Comparison of ENCODE assay signal across 8 cellular contexts in genomic region chr11:61392991-61393595, GRCh38. TPM values are rescaled to one million over a fixed set of nuclear protein-coding genes. Genes with fewer than 3 reads are reported as not detected.
DNase-seq lines count a peak whose midpoint lies in the region; ATAC-seq, FAIRE-seq and TF ChIP-seq lines count a peak whose summit lies in the region.

No MANE protein-coding gene starts in this region.

- H3K36me3 ChIP-seq in BLaER1 treated with 17β-estradiol and CSF1 and Interleukin-3, amounts not matched to agents 10 nM and 100 nM: peaks cover 0 to 32% (median 4%) of the 10 kb centered on the region in 11 experiments; a peak in 13 of 22 replicates
- H3K36me3 ChIP-seq in SJSA1: peaks cover 31% of the 10 kb centered on the region
- peaks cover 30% of the 10 kb centered on the region for H3K36me3 ChIP-seq in mesodermal cell (ENCODE audit: control insufficient read depth, insufficient read depth, low read length)
- no peaks in the 10 kb centered on the region for H3K36me3 ChIP-seq in uterus

- WGBS in mesodermal cell (ENCODE audit: insufficient coverage in 2 of 2), 2 experiments: 9 to 17% methylated on average over 5 to 8 of the region's 15 CpGs

- H3K27me3 ChIP-seq in BLaER1 treated with 17β-estradiol and CSF1 and Interleukin-3, amounts not matched to agents 10 nM and 100 nM: peaks cover 16 to 33% (median 30%) of the 10 kb centered on the region in 11 experiments
- H3K27me3 ChIP-seq in SJSA1 (replicated peaks) (no peaks in the 10 kb centered on the region), dorsolateral prefrontal cortex (no peaks in the 10 kb centered on the region), uterus (no peaks in the 10 kb centered on the region)

- peaks cover 10 to 18% (median 16%) of the 10 kb centered on the region in 10 experiments; a peak in 18 of 20 replicates for H3K4me1 ChIP-seq in BLaER1 treated with 17β-estradiol and CSF1 and Interleukin-3, amounts not matched to agents 10 nM and 100 nM
- H3K4me1 ChIP-seq in SJSA1 (replicated peaks) (peaks cover 7% of the 10 kb centered on the region), mesodermal cell (ENCODE audit: control insufficient read depth, insufficient read depth, low read length, poor library complexity, severe bottlenecking) (peaks cover 5% of the 10 kb centered on the region), uterus (peaks cover 0 to 7% of the 10 kb centered on the region in 2 donors)

- no peak for TF ChIP-seq POLR2A in uterus (IDR thresholded peaks at IDR 0.05)

- peak overlapping the region in 10 of 11 experiments; percentile 60 to 80 (median 68); a peak in 15 of 22 replicates for H3K9ac ChIP-seq in BLaER1 treated with 17β-estradiol and CSF1 and Interleukin-3, amounts not matched to agents 10 nM and 100 nM

- peak; percentile 44 for FAIRE-seq in GM19239 (lab: Jason Lieb, UNC)

- H4K20me1 ChIP-seq in BLaER1 treated with 17β-estradiol and CSF1 and Interleukin-3, amounts not matched to agents 10 nM and 100 nM: no peaks in the 10 kb centered on the region

- peak overlapping the region in 5 of 11 experiments; percentile 18 to 74 (median 67); a peak in 6 of 22 replicates for H3K27ac ChIP-seq in BLaER1 treated with 17β-estradiol and CSF1 and Interleukin-3, amounts not matched to agents 10 nM and 100 nM
- H3K27ac ChIP-seq in SJSA1 (no peak overlapping the region), dorsolateral prefrontal cortex (peak overlapping the region in 48 of 59 donors; percentile 9 to 91 (median 74)), mesodermal cell (ENCODE audit: low read depth, low read length, severe bottlenecking) (no peak overlapping the region), uterus (peak overlapping the region; percentile 62 to 76)

- TF ChIP-seq CTCF in dorsolateral prefrontal cortex (IDR thresholded peaks at IDR 0.05 in 54 of 56, conservative IDR thresholded peaks at IDR 0.05 in 2 of 56; ENCODE audit: low read depth in 1 of 56, partially characterized antibody in 56 of 56): peak in 9 of 56 donors; percentile 6 to 28 (median 14)
- no peak for TF ChIP-seq CTCF in uterus (IDR thresholded peaks at IDR 0.05)

- H3K4me3 ChIP-seq in BLaER1 treated with 17β-estradiol and CSF1 and Interleukin-3, amounts not matched to agents 10 nM and 100 nM: peak overlapping the region; percentile 52 to 76 (median 62)
- H3K4me3 ChIP-seq in SJSA1 (peak overlapping the region; percentile 56), dorsolateral prefrontal cortex (peak overlapping the region; percentile 48 to 90 (median 80)), mesodermal cell (ENCODE audit: extremely low read depth, insufficient read depth, low read length, poor library complexity, severe bottlenecking) (peak overlapping the region; percentile 73), uterus (peak overlapping the region; percentile 46 to 48)

- DNase-seq in GM19239 (ENCODE audit: insufficient read length, low spot score): peak; percentile 28
- DNase-seq in SJSA1 (ENCODE audit: low read depth in 1 of 2, low spot score in 2 of 2): peak in 1 of 2 experiments; percentile 41
- DNase-seq in dorsolateral prefrontal cortex: no peak
- no peak for DNase-seq in uterus

- ATAC-seq in HG02763 (IDR thresholded peaks at IDR 0.05; ENCODE audit: unreplicated experiment) (no peak), GM19455 (IDR thresholded peaks at IDR 0.05; ENCODE audit: unreplicated experiment) (no peak)

- intact Hi-C loops in dorsolateral prefrontal cortex (cut with DNase I): no loop called here
- intact Hi-C loops in uterus (cut with DNase I; ENCODE audit: low total_unique reads): no loop called here

- peaks cover 0 to 7% (median 5%) of the 10 kb centered on the region in 11 experiments; a peak in 6 of 22 replicates for H3K9me3 ChIP-seq in BLaER1 treated with 17β-estradiol and CSF1 and Interleukin-3, amounts not matched to agents 10 nM and 100 nM (replicated peaks in 1 of 11)
- H3K9me3 ChIP-seq in SJSA1 (replicated peaks) (peaks cover 4% of the 10 kb centered on the region; the same call in 1 of the 2 replicates), mesodermal cell (ENCODE audit: control insufficient read depth, low read length) (peaks cover 17% of the 10 kb centered on the region), uterus (no peaks in the 10 kb centered on the region)

- peak overlapping the region; percentile 74 to 96 (median 87) for H3K4me2 ChIP-seq in BLaER1 treated with 17β-estradiol and CSF1 and Interleukin-3, amounts not matched to agents 10 nM and 100 nM

RNA-seq across cellular contexts. Expression of gene TMEM216, which starts 0.7 kb away (rescaled TPM):
- total RNA-seq in SJSA1 (2014; rRNA removed; shearing (Covaris generic)): 24.4 and 26.3 TPM in 2 replicates
- total RNA-seq in dorsolateral prefrontal cortex (10 to 100 TPM in 68 of 120 experiments, 1 to 10 TPM in 52; 4.7 to 22.4 (median 10.3) TPM), uterus (10 to 100 TPM in 3 of 4 donors, 1 to 10 TPM in 1; 2.6 to 30.8 (median 17.0) TPM)
- polyA plus RNA-seq in mesodermal cell (2013, experiment 1 of 2): 27.9 TPM
- 24.5 TPM for polyA plus RNA-seq in mesodermal cell (2013, experiment 2 of 2)

RNA-seq across cellular contexts. Expression of gene TMEM138, which starts 30.9 kb away (rescaled TPM):
- total RNA-seq in SJSA1 (2014; rRNA removed; shearing (Covaris generic)): 46.1 and 65.4 TPM in 2 replicates
- total RNA-seq in dorsolateral prefrontal cortex (10 to 100 TPM; 18.4 to 51.8 (median 31.7) TPM), uterus (10 to 100 TPM; 12.0 to 81.5 (median 20.9) TPM)
- polyA plus RNA-seq in mesodermal cell (2013, experiment 1 of 2): 20.3 TPM
- 24.4 TPM for polyA plus RNA-seq in mesodermal cell (2013, experiment 2 of 2)

RNA-seq across cellular contexts. Expression of gene CYB561A3, which starts 31.4 kb away (rescaled TPM):
- total RNA-seq in SJSA1 (2014; rRNA removed; shearing (Covaris generic)): 51.4 and 60.1 TPM in 2 replicates
- total RNA-seq in dorsolateral prefrontal cortex: 10 to 100 TPM in 119 of 120 experiments, 1 to 10 TPM in 1; 7.2 to 29.3 (median 19.0) TPM
- polyA plus RNA-seq in mesodermal cell (2013, experiment 1 of 2): 11.2 TPM
- polyA plus RNA-seq in mesodermal cell (2013, experiment 2 of 2): 9.8 TPM
- total RNA-seq in uterus: 10 to 100 TPM; 11.3 to 43.6 (median 21.2) TPM

RNA-seq across cellular contexts. Expression of gene CPSF7, which starts 36.7 kb away (rescaled TPM):
- 18.0 and 39.7 TPM in 2 replicates for total RNA-seq in SJSA1 (2014; rRNA removed; shearing (Covaris generic))
- total RNA-seq in dorsolateral prefrontal cortex (100 to 1,000 TPM in 29 of 120 experiments, 10 to 100 TPM in 91; 73.7 to 125 (median 93.7) TPM), uterus (100 to 1,000 TPM in 1 of 4 donors, 10 to 100 TPM in 3; 30.0 to 122 (median 56.5) TPM)
- 58.9 TPM for polyA plus RNA-seq in mesodermal cell (2013, experiment 1 of 2)
- polyA plus RNA-seq in mesodermal cell (2013, experiment 2 of 2): 57.3 TPM

RNA-seq across cellular contexts. Expression of gene SDHAF2, which starts 36.8 kb away (rescaled TPM):
- total RNA-seq in SJSA1 (2014; rRNA removed; shearing (Covaris generic)): 70.6 and 71.9 TPM in 2 replicates
- total RNA-seq in dorsolateral prefrontal cortex: 10 to 100 TPM; 23.9 to 53.9 (median 37.5) TPM
- 35.4 TPM for polyA plus RNA-seq in mesodermal cell (2013, experiment 1 of 2)
- 26.0 TPM for polyA plus RNA-seq in mesodermal cell (2013, experiment 2 of 2)
- total RNA-seq in uterus: 10 to 100 TPM in 2 of 4 donors, 1 to 10 TPM in 2; 2.8 to 43.9 (median 16.1) TPM

Comparison
In these comparisons a context has a peak if more than half of its experiments do, and no peak if none do; other contexts are left out.
1. H3K27ac ChIP-seq: peak in dorsolateral prefrontal cortex (48 of 59) and uterus (2 of 2); none in SJSA1 (single experiment) and mesodermal cell (single experiment).
2. Peak in every context shown above with its lines, with median percentiles within 50 percentile points of each other: H3K4me3 ChIP-seq.